1 cellular context compared by ENCODE assay signal in genomic region chr3:186099178-186099577, GRCh38.
TF ChIP-seq lines count a peak whose summit lies in the region.

No MANE protein-coding gene starts in this region.

TF ChIP-seq in H1, 55 proteins besides CTCF, POLR2A, EP300 and RAD21 (continued from another document):
- TF ChIP-seq CHD7 (IDR thresholded peaks at IDR 0.05; ENCODE audit: insufficient replicate concordance, low read length) (no peak), GTF2F1 (IDR thresholded peaks at IDR 0.05; ENCODE audit: borderline replicate concordance, low read depth, low read length) (no peak), POLR2AphosphoS5 (IDR thresholded peaks at IDR 0.05; ENCODE audit: low read depth, low read length) (no peak)
TF ChIP-seq in H1: peak in this region for 0.
